9 cellular contexts compared by ENCODE assay signal in genomic region chr1:59295603-59296002, GRCh38. TPM values are rescaled to one million over a fixed set of nuclear protein-coding genes. Genes with fewer than 3 reads are reported as not detected.
DNase-seq lines count a peak whose midpoint lies in the region; ATAC-seq, FAIRE-seq and TF ChIP-seq lines count a peak whose summit lies in the region.
"Had no signal": no experiment of that assay in that cellular context is flagged by ENCODE, and none has a peak within 500 bp of the region (broad histone marks: within the 10 kb centered on the region; RNA-seq: fewer than 3 reads in every experiment).

No MANE protein-coding gene starts in this region.

- WGBS in HepG2 (ENCODE audit: low lambda C conversion rate), result 66% methylated on average over 4 of the region's 4 CpGs
- WGBS in thyroid gland, 2 donors, result 53 to 61% methylated on average over 4 of the region's 4 CpGs

- H3K27ac ChIP-seq in HepG2 (ENCODE audit: extremely low read length, insufficient read depth, low read length), result peak overlapping the region; percentile 93
- peak overlapping the region; percentile 91 to 98 (median 96) for H3K27ac ChIP-seq in thyroid gland

- no peaks in the 10 kb centered on the region for H3K9me3 ChIP-seq in HepG2 (ENCODE audit: low read length)
- H3K9me3 ChIP-seq in thyroid gland, result no peaks in the 10 kb centered on the region

- H3K36me3 Mint-ChIP-seq in activated CD8-positive, alpha-beta memory T cell treated with anti-CD3 and anti-CD28 coated beads, Interleukin-2, amount 10 ng/mL, durations not matched to agents 7 days and 5 days, result peaks cover 5% of the 10 kb centered on the region
- peaks cover 9% of the 10 kb centered on the region for H3K36me3 Mint-ChIP-seq in activated naive CD8-positive, alpha-beta T cell treated with anti-CD3 and anti-CD28 coated beads, Interleukin-2, amount 10 ng/mL, durations not matched to agents 7 days and 5 days

- TF ChIP-seq EP300 in HepG2 (IDR thresholded peaks at IDR 0.05; ENCODE audit: low read depth in 2 of 2, low read length in 2 of 2) (no peak), HepG2 (CRISPR knock-in tag; IDR thresholded peaks at IDR 0.05; ENCODE audit: borderline replicate concordance) (no peak)

- no peaks in the 10 kb centered on the region for H3K9me3 Mint-ChIP-seq in activated CD8-positive, alpha-beta memory T cell treated with anti-CD3 and anti-CD28 coated beads, Interleukin-2, amount 10 ng/mL, durations not matched to agents 7 days and 5 days (ENCODE audit: low read depth)
- H3K9me3 Mint-ChIP-seq in activated naive CD8-positive, alpha-beta T cell treated with anti-CD3 and anti-CD28 coated beads, Interleukin-2, amount 10 ng/mL, durations not matched to agents 7 days and 5 days, result no peaks in the 10 kb centered on the region

- no peak overlapping the region for H3K27ac Mint-ChIP-seq in activated CD8-positive, alpha-beta memory T cell treated with anti-CD3 and anti-CD28 coated beads, Interleukin-2, amount 10 ng/mL, durations not matched to agents 7 days and 5 days
- H3K27ac Mint-ChIP-seq in activated naive CD8-positive, alpha-beta T cell treated with anti-CD3 and anti-CD28 coated beads, Interleukin-2, amount 10 ng/mL, durations not matched to agents 7 days and 5 days, result no peak overlapping the region

- TF ChIP-seq CTCF in HepG2 (CRISPR knock-in tag; IDR thresholded peaks at IDR 0.05) (no peak), thyroid gland (IDR thresholded peaks at IDR 0.05) (no peak)

- ATAC-seq in activated CD8-positive, alpha-beta memory T cell treated with anti-CD3 and anti-CD28 coated beads, Interleukin-2, amount 10 ng/mL, durations not matched to agents 7 days and 5 days, result no peak
- ATAC-seq in activated naive CD8-positive, alpha-beta T cell treated with anti-CD3 and anti-CD28 coated beads, Interleukin-2, amount 10 ng/mL, durations not matched to agents 7 days and 5 days (ENCODE audit: low read depth), result no peak
- ATAC-seq in HepG2, result no peak
- ATAC-seq in GM19397 (IDR thresholded peaks at IDR 0.05; ENCODE audit: unreplicated experiment), result no peak

- H3K4me1 ChIP-seq in HepG2 (ENCODE audit: insufficient read depth, low read length), result peaks cover 59% of the 10 kb centered on the region
- H3K4me1 ChIP-seq in thyroid gland, result peaks cover 16 to 22% of the 10 kb centered on the region in 2 donors

- no peak for TF ChIP-seq RAD21 in HepG2 (CRISPR knock-in tag; IDR thresholded peaks at IDR 0.05)

- POLR2A ChIA-PET in activated naive CD8-positive, alpha-beta T cell treated with anti-CD3 and anti-CD28 coated beads, Interleukin-2, amount 10 ng/mL, durations not matched to agents 7 days and 5 days (lab: Charles Lee), result interaction anchor here (1.0 to 1.8 kb wide), 4 partner anchors 64 to 511 kb away, joined by 3 to 29 read pairs (median 4); partner anchors contain the start of gene JUN
- POLR2A ChIA-PET in HepG2 (lab: Yijun Ruan, JAX), result interaction anchor here (0.8 to 2.8 kb wide), 14 partner anchors 10 to 516 kb away, joined by 3 to 27 read pairs (median 6); partner anchors contain the start of gene JUN

- H3K27me3 ChIP-seq in HepG2 (ENCODE audit: control insufficient read depth in 1 of 2, insufficient read depth in 2 of 2, low read length in 2 of 2) (no peaks in the 10 kb centered on the region; a peak in 1 of 5 replicates), thyroid gland (no peaks in the 10 kb centered on the region)

- intact Hi-C loops in HepG2 (cut with micrococcal nuclease; ENCODE audit: unreplicated experiment) (loop anchor here (1.0 to 10.0 kb wide), 7 partner anchors 83 to 511 kb away; partner anchors contain the start of gene JUN), thyroid gland (cut with DNase I) (no loop called here)

- H3K4me2 ChIP-seq in HepG2 (ENCODE audit: low read depth, low read length), result peak overlapping the region; percentile 71

- in situ Hi-C loops in HepG2 (cut with HindIII; ENCODE audit: extremely low pct_ligation_motif_present, low pct_unique_long_range_greater_than_20kb), result loop anchor here (10.0 kb wide), 3 partner anchors 259 to 511 kb away; partner anchors contain the start of gene JUN

- no peak overlapping the region for H2AFZ ChIP-seq in HepG2 (ENCODE audit: low read length)

- TF ChIP-seq POLR2A in HepG2 (IDR thresholded peaks at IDR 0.05; ENCODE audit: insufficient read depth in 1 of 2, low read depth in 2 of 2, low read length in 2 of 2) (no peak), thyroid gland (IDR thresholded peaks at IDR 0.05) (no peak)

- H3K79me2 ChIP-seq in HepG2 (ENCODE audit: insufficient read depth, low read length), result no peaks in the 10 kb centered on the region

- CTCF ChIA-PET in activated CD8-positive, alpha-beta memory T cell treated with anti-CD3 and anti-CD28 coated beads, Interleukin-2, amount 10 ng/mL, durations not matched to agents 7 days and 5 days (lab: Charles Lee), result interaction anchor here (1.0 to 1.6 kb wide), 5 partner anchors 21 to 513 kb away, joined by 3 read pairs; no protein-coding TSS in a partner anchor
- CTCF ChIA-PET in HepG2 (lab: Yijun Ruan, JAX; ENCODE audit: low intra/inter-chr PET ratio, low total read pairs), result no interaction called here

- no peaks in the 10 kb centered on the region for H4K20me1 ChIP-seq in HepG2 (ENCODE audit: insufficient read depth, low read length)

- DNase-seq in activated CD8-positive, alpha-beta memory T cell treated with anti-CD3 and anti-CD28 coated beads, Interleukin-2, amount 10 ng/mL, durations not matched to agents 7 days and 5 days, result no peak
- DNase-seq in activated CD8-positive, alpha-beta memory T cell treated with anti-CD3 and anti-CD28 coated beads, Interleukin-2, amount 50 U/mL, for 4 hours, result no peak
- DNase-seq in activated naive CD8-positive, alpha-beta T cell treated with anti-CD3 and anti-CD28 coated beads, Interleukin-2, amount 10 ng/mL, durations not matched to agents 7 days and 5 days, result no peak
- DNase-seq in HepG2 (ENCODE audit: low spot score), result no peak
- DNase-seq in thyroid gland, result no peak
- no peak for DNase-seq in GDM1 (lab: John Stamatoyannopoulos, UW)
- DNase-seq in activated T-cell treated with anti-CD3 and anti-CD28 coated beads, Interleukin-2, amount 50 U/mL, for 1 hour, result no peak

- H3K36me3 ChIP-seq in HepG2 (replicated peaks in 1 of 2; ENCODE audit: control insufficient read depth in 1 of 2, insufficient read depth in 2 of 2, low read length in 2 of 2), result no peaks in the 10 kb centered on the region
- H3K36me3 ChIP-seq in thyroid gland, result no peaks in the 10 kb centered on the region

- FAIRE-seq in HepG2 (lab: Jason Lieb, UNC), result no peak
- FAIRE-seq: endometrium had no signal

- peak overlapping the region; percentile 74 for H3K4me3 Mint-ChIP-seq in activated CD8-positive, alpha-beta memory T cell treated with anti-CD3 and anti-CD28 coated beads, Interleukin-2, amount 10 ng/mL, durations not matched to agents 7 days and 5 days
- peak overlapping the region; percentile 78 for H3K4me3 Mint-ChIP-seq in activated naive CD8-positive, alpha-beta T cell treated with anti-CD3 and anti-CD28 coated beads, Interleukin-2, amount 10 ng/mL, durations not matched to agents 7 days and 5 days

- H3K4me3 ChIP-seq in HepG2 (replicated peaks in 1 of 3; ENCODE audit: insufficient read depth in 1 of 3, low read depth in 2 of 3, low read length in 3 of 3) (peak overlapping the region; percentile 55 to 66 (median 57); a peak in 4 of 6 replicates), thyroid gland (replicated peaks in 1 of 3) (peak overlapping the region in 1 of 3 donors; percentile 35)

- H3K9ac ChIP-seq in HepG2 (ENCODE audit: insufficient read depth, low read depth, low read length), result peak overlapping the region; percentile 91

- no TSS peak for BruUV-seq in HepG2 (replicated peaks; lab: Mats Ljungman, UMichigan)

- H3K4me1 Mint-ChIP-seq in activated CD8-positive, alpha-beta memory T cell treated with anti-CD3 and anti-CD28 coated beads, Interleukin-2, amount 10 ng/mL, durations not matched to agents 7 days and 5 days, result peaks cover 28% of the 10 kb centered on the region
- peaks cover 20% of the 10 kb centered on the region for H3K4me1 Mint-ChIP-seq in activated naive CD8-positive, alpha-beta T cell treated with anti-CD3 and anti-CD28 coated beads, Interleukin-2, amount 10 ng/mL, durations not matched to agents 7 days and 5 days

- H3K27me3 Mint-ChIP-seq in activated CD8-positive, alpha-beta memory T cell treated with anti-CD3 and anti-CD28 coated beads, Interleukin-2, amount 10 ng/mL, durations not matched to agents 7 days and 5 days, result no peaks in the 10 kb centered on the region
- no peaks in the 10 kb centered on the region for H3K27me3 Mint-ChIP-seq in activated naive CD8-positive, alpha-beta T cell treated with anti-CD3 and anti-CD28 coated beads, Interleukin-2, amount 10 ng/mL, durations not matched to agents 7 days and 5 days

TF ChIP-seq in HepG2, 621 proteins besides CTCF, POLR2A, EP300 and RAD21 (continues in another document):
- TF ChIP-seq STAG1 (CRISPR knock-in tag; IDR thresholded peaks at IDR 0.05), result 0 out of 2 replicates have a peak, but pooled peaks have one; percentile 13

RNA-seq across cellular contexts. Expression of gene FGGY, which starts 1.3 kb away (rescaled TPM):
- 10 to 100 TPM; 15.8 to 16.7 TPM for total RNA-seq in activated CD8-positive, alpha-beta memory T cell treated with anti-CD3 and anti-CD28 coated beads, Interleukin-2, amount 10 ng/mL, durations not matched to agents 7 days and 5 days
- 10 to 100 TPM; 10.1 to 11.7 TPM for total RNA-seq in activated naive CD8-positive, alpha-beta T cell treated with anti-CD3 and anti-CD28 coated beads, Interleukin-2, amount 10 ng/mL, durations not matched to agents 7 days and 5 days
- total RNA-seq in HepG2 (2016; rRNA removed; fragmentation: Illumina TruSeq; extraction: Trizol) (15.7 and 20.0 TPM in 2 replicates), thyroid gland (10 to 100 TPM; 24.6 to 46.1 (median 36.4) TPM)
- 59.4 and 62.1 TPM in 2 replicates for total RNA-seq in HepG2 (2016; cell fraction: cytosol; rRNA removed; fragmentation: Illumina TruSeq; extraction: Trizol; ENCODE audit: low read depth)
- total RNA-seq in HepG2 (2016; cell fraction: insoluble cytoplasmic fraction; rRNA removed; fragmentation: Illumina TruSeq; extraction: Trizol), result 16.5 and 19.6 TPM in 2 replicates
- total RNA-seq in HepG2 (2016; cell fraction: membrane; rRNA removed; fragmentation: Illumina TruSeq; extraction: Trizol), result 19.5 and 21.4 TPM in 2 replicates
- total RNA-seq in HepG2 (2016; cell fraction: nucleus; rRNA removed; fragmentation: Illumina TruSeq; extraction: Trizol), result 16.9 and 19.5 TPM in 2 replicates
- polyA plus RNA-seq in HepG2 (2011; rRNA removed), result 25.6 and 27.5 TPM in 2 replicates
- 26.7 and 28.9 TPM in 2 replicates for polyA plus RNA-seq in HepG2 (2011; cell fraction: cytosol; rRNA removed)
- polyA plus RNA-seq in HepG2 (2011; cell fraction: nucleus; rRNA removed), result 13.2 and 13.8 TPM in 2 replicates
- 19.3 and 23.4 TPM in 2 replicates for polyA plus RNA-seq in HepG2 (2012)
- 6.2 and 8.4 TPM in 2 replicates for polyA plus RNA-seq in HepG2 (2016; cell fraction: cytosol; fragmentation: Illumina TruSeq; extraction: Trizol; ENCODE audit: low read depth)
- polyA plus RNA-seq in HepG2 (2016; cell fraction: insoluble cytoplasmic fraction; fragmentation: Illumina TruSeq; extraction: Trizol; ENCODE audit: low read depth), result 13.0 and 14.8 TPM in 2 replicates
- 9.0 and 11.2 TPM in 2 replicates for polyA plus RNA-seq in HepG2 (2016; cell fraction: membrane; fragmentation: Illumina TruSeq; extraction: Trizol; ENCODE audit: low read depth)
- 7.0 and 8.3 TPM in 2 replicates for polyA plus RNA-seq in HepG2 (2016; cell fraction: nucleus; fragmentation: Illumina TruSeq; extraction: Trizol; ENCODE audit: insufficient read depth, low read depth)
- 11.3 and 53.1 TPM in 2 replicates for polyA minus RNA-seq in HepG2 (2011; rRNA and poly(A)+ RNA removed; ENCODE audit: low replicate concordance)
- polyA minus RNA-seq in HepG2 (2011; cell fraction: cytosol; rRNA and poly(A)+ RNA removed), result 9.6 and 14.5 TPM in 2 replicates
- polyA minus RNA-seq in HepG2 (2011; cell fraction: nucleus; rRNA and poly(A)+ RNA removed), result 62.8 and 75.2 TPM in 2 replicates
